Comparison of ENCODE assay signal across 37 cellular contexts in the genomic region with DNA sequence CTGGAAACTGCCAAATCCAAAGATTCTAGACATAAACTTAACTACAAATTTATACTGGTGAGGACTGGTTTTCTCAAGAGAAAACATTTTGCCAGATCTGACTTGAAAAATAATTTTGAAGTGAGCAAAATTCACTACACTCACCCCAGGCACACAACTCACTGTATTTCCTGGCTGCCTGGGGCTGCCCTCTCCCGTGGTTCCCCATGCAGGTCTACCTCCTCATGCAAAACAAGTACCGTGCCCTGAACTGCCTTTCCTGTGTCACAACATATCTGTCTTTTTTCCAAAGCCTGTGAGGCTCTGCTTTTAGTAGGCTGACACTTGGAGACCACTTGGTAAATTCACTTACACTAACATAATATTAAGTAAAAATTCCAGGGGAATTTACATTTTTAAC.
"Had no signal": no experiment of that assay in that cellular context is flagged by ENCODE, and none has a peak within 500 bp of the region (broad histone marks: within the 10 kb centered on the region; RNA-seq: fewer than 3 reads in every experiment).

No MANE protein-coding gene starts in this region.

- DNase-seq: activated B cell treated with CpG ODN at 0.5 μM for 24 hours; activated CD4-positive, alpha-beta T cell treated with anti-CD3 and anti-CD28 coated beads, Interleukin-2, amount 50 U/mL, for 1 hour; activated CD4-positive, CD25-positive, alpha-beta regulatory T cell treated with anti-CD3 and anti-CD28 coated beads, Interleukin-2, amount 50 U/mL, for 72 hours; activated CD8-positive, alpha-beta memory T cell treated with anti-CD3 and anti-CD28 coated beads, Interleukin-2, amount 50 U/mL, for 4 hours; activated effector memory CD4-positive, alpha-beta T cell treated with Interleukin-2 at 50 U/mL for 16 hours; activated naive CD8-positive, alpha-beta T cell treated with anti-CD3 and anti-CD28 coated beads, Interleukin-2, amount 50 U/mL, for 24 hours; activated T-cell treated with anti-CD3 and anti-CD28 coated beads for 4 hours; activated T-cell treated with anti-CD3 and anti-CD28 coated beads, Interleukin-2, amount 50 U/mL, for 4 hours; anterior cingulate cortex; caudate nucleus; cerebellar nuclear complex; Kasumi-1; MM.1S; MV-4-11; NCI-H1092; NCI-H1436 treated with DMSO at 0.1 percent for 48 hours; NCI-H187; NCI-H2029 treated with DMSO at 0.1 percent for 48 hours; NCI-H2107; NCI-H2171; NCI-H510A; NCI-H526; NCI-H748 treated with DMSO at 0.1 percent for 48 hours; NK-92 treated with Interleukin-12 subunit alpha and Interleukin-12 subunit beta, amount 100 ng/mL, for 24 hours; PC-3; Peyer's patch; RPMI8226; SHP77 treated with DMSO at 0.1 percent for 48 hours; SK-N-SH; T-helper 2 cell; T-helper 9 cell had no signal

- H3K27ac ChIP-seq: Peyer's patch, SJSA1, VCaP had no signal

- H3K4me1 Mint-ChIP-seq: activated B cell treated with CpG ODN at 0.5 μM for 24 hours; activated naive CD4-positive, alpha-beta T cell treated with anti-CD3 and anti-CD28 coated beads, Interleukin-2, amount 50 U/mL, for 24 hours; brain had no signal

- H3K4me3 Mint-ChIP-seq: activated B cell treated with CpG ODN at 0.5 μM for 24 hours; activated naive CD4-positive, alpha-beta T cell treated with anti-CD3 and anti-CD28 coated beads, Interleukin-2, amount 50 U/mL, for 24 hours; activated naive CD8-positive, alpha-beta T cell treated with anti-CD3 and anti-CD28 coated beads, Interleukin-2, amount 50 U/mL, for 24 hours; activated T-cell treated with anti-CD3 and anti-CD28 coated beads, Interleukin-2, amount 50 U/mL, for 4 hours; activated T-helper 1 cell treated with anti-CD3 and anti-CD28 coated beads, Interleukin-12 subunit alpha, Interleukin-12 subunit beta, Interleukin-2, Interleukin-4 antibody, amounts not matched to agents 30 ng/mL and 10 ng/mL and 1 ng/mL, durations not matched to agents 14 hours and 24 hours and 36 hours; brain had no signal

- ATAC-seq: activated naive CD8-positive, alpha-beta T cell treated with anti-CD3 and anti-CD28 coated beads, Interleukin-2, amount 50 U/mL, for 24 hours; activated T-cell treated with anti-CD3 and anti-CD28 coated beads, Interleukin-2, amount 50 U/mL, for 4 hours; K562; PC-3 had no signal

- H3K9me3 ChIP-seq: Peyer's patch, SJSA1, SK-N-SH had no signal

- H3K36me3 ChIP-seq: Peyer's patch, SJSA1 had no signal

- H3K27me3 Mint-ChIP-seq: activated naive CD4-positive, alpha-beta T cell treated with anti-CD3 and anti-CD28 coated beads, Interleukin-2, amount 50 U/mL, for 24 hours; activated naive CD8-positive, alpha-beta T cell treated with anti-CD3 and anti-CD28 coated beads, Interleukin-2, amount 50 U/mL, for 24 hours had no signal

- H3K36me3 Mint-ChIP-seq: activated naive CD4-positive, alpha-beta T cell treated with anti-CD3 and anti-CD28 coated beads, Interleukin-2, amount 50 U/mL, for 24 hours; brain had no signal

- H3K9me3 Mint-ChIP-seq: activated B cell treated with CpG ODN at 0.5 μM for 24 hours; activated naive CD4-positive, alpha-beta T cell treated with anti-CD3 and anti-CD28 coated beads, Interleukin-2, amount 50 U/mL, for 24 hours; activated T-cell treated with anti-CD3 and anti-CD28 coated beads, Interleukin-2, amount 50 U/mL, for 4 hours; brain had no signal

- H3K27ac Mint-ChIP-seq: activated B cell treated with CpG ODN at 0.5 μM for 24 hours; activated naive CD4-positive, alpha-beta T cell treated with anti-CD3 and anti-CD28 coated beads, Interleukin-2, amount 50 U/mL, for 24 hours; activated naive CD8-positive, alpha-beta T cell treated with anti-CD3 and anti-CD28 coated beads, Interleukin-2, amount 50 U/mL, for 24 hours; activated T-helper 1 cell treated with anti-CD3 and anti-CD28 coated beads, Interleukin-12 subunit alpha, Interleukin-12 subunit beta, Interleukin-2, Interleukin-4 antibody, amounts not matched to agents 30 ng/mL and 10 ng/mL and 1 ng/mL, durations not matched to agents 14 hours and 24 hours and 36 hours; brain had no signal
